In the genomic region with DNA sequence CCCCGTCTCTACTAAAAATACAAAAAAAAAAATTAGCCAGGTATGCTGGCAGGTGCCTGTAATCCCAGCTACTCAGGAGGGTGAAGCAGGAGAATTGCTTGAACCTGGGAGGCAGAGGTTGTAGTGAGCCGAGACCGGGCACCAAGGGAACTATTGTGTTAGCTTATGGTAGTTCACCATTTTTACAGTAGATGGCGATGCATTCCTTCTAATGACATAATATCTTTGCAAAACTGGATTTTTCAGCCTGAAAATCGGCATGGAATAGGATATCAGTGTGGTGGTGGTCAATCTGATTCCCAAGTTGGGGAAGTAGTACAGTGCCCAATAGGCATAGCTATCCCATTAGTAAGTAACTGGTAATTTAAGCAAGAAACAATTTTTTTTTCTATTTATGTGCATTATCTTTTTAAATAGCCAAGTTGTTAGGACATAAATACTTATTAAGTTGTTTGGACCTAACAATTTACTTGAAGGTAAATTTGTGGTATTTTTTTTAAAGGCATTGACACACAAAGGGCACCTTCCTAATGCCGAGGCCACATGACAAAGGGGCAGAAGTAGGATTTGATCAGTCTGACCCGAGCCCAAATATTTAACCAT, we compare ENCODE assay signal across 8 cellular contexts. TPM values are rescaled to one million over a fixed set of nuclear protein-coding genes. Genes with fewer than 3 reads are reported as not detected.
A peak's percentile ranks its signal among the peaks of the same experiment; 100 is the strongest.
DNase-seq lines count a peak whose midpoint lies in the region; ATAC-seq and TF ChIP-seq lines count a peak whose summit lies in the region.

No MANE protein-coding gene starts in this region.

- H3K36me3 ChIP-seq in Panc1 (ENCODE audit: control insufficient read depth, insufficient read depth, low read length), result no peaks in the 10 kb centered on the region

- TF ChIP-seq CTCF in Panc1 (IDR thresholded peaks at IDR 0.05), result peak; percentile 82

- BruUV-seq in Panc1 (replicated peaks; lab: Mats Ljungman, UMichigan), result no TSS peak

- in situ Hi-C loops in KBM-7 (cut with MboI; ENCODE audit: low pct_unique_long_range_greater_than_20kb, low sequenced_read_pairs) (no loop called here), Panc1 (cut with HindIII; ENCODE audit: low pct_unique_long_range_greater_than_20kb, low sequenced_read_pairs) (no loop called here)

- DNase-seq in Right ventricle myocardium inferior (ENCODE audit: missing footprints), result no peak
- no peak for DNase-seq in cardiac septum (ENCODE audit: low spot score)
- peak; percentile 78 for DNase-seq in KBM-7
- peak; percentile 64 for DNase-seq in Panc1 (ENCODE audit: low read depth, low spot score)
- peak; percentile 19 for DNase-seq in effector CD4-positive, alpha-beta T cell
- peak; percentile 39 for DNase-seq in mesenteric fat pad (ENCODE audit: low spot score)

- H3K4me3 ChIP-seq in Panc1 (ENCODE audit: low read depth in 2 of 2, low read length in 2 of 2), result no peak overlapping the region

- H3K9me3 ChIP-seq in Panc1 (ENCODE audit: control insufficient read depth, insufficient read depth, low read depth, low read length), result no peaks in the 10 kb centered on the region

- CTCF ChIA-PET in Panc1 (lab: Charles Lee), result interaction anchor here (0.5 to 7.8 kb wide), 10 partner anchors 8 to 80 kb away, joined by 3 to 133 read pairs (median 4); partner anchors contain the start of gene HILPDA

- intact Hi-C loops in Right ventricle myocardium inferior (cut with DNase I), result loop anchor here (1.0 kb wide), 1 partner anchor 32 kb away; no protein-coding TSS in a partner anchor
- intact Hi-C loops in cardiac septum (cut with DNase I), result loop anchor here (1.0 kb wide), 1 partner anchor 33 kb away; no protein-coding TSS in a partner anchor
- intact Hi-C loops in Panc1 (cut with micrococcal nuclease; ENCODE audit: unreplicated experiment), result loop anchor here (1.0 to 2.0 kb wide), 2 partner anchors 29 to 32 kb away; no protein-coding TSS in a partner anchor

- ATAC-seq in Right ventricle myocardium inferior (peak; percentile 48), Panc1 (peak; percentile 52; the same call in 1 of the 2 replicates), GM19455 (IDR thresholded peaks at IDR 0.05; ENCODE audit: unreplicated experiment) (no peak), GM21737 (IDR thresholded peaks at IDR 0.05; ENCODE audit: unreplicated experiment) (no peak)

- H3K4me1 ChIP-seq in Panc1 (ENCODE audit: control insufficient read depth, insufficient read depth, low read length), result peaks cover 38% of the 10 kb centered on the region

- H3K27ac ChIP-seq in Panc1 (ENCODE audit: low read length), result peak overlapping the region; percentile 67

- POLR2A ChIA-PET in Panc1 (lab: Charles Lee), result no interaction called here

- H3K27me3 ChIP-seq in Panc1 (ENCODE audit: control insufficient read depth, insufficient read depth, low read length), result no peaks in the 10 kb centered on the region

RNA-seq across cellular contexts. Expression of gene IMPDH1, which starts 17.6 kb away (rescaled TPM):
- total RNA-seq in Right ventricle myocardium inferior (25.5 TPM), cardiac septum (22.2 TPM), Panc1 (2021; ENCODE audit: unreplicated experiment) (114 TPM), mesenteric fat pad (146 TPM)
- 176 TPM for polyA plus RNA-seq in Panc1 (2012; ENCODE audit: insufficient read length)

RNA-seq across cellular contexts. Expression of gene HILPDA, which starts 28.3 kb away (rescaled TPM):
- 5.9 TPM for total RNA-seq in Right ventricle myocardium inferior
- 14.0 TPM for total RNA-seq in cardiac septum
- 70.8 TPM for total RNA-seq in Panc1 (2021; ENCODE audit: unreplicated experiment)
- 67.0 TPM for polyA plus RNA-seq in Panc1 (2012; ENCODE audit: insufficient read length)
- total RNA-seq in mesenteric fat pad, result 31.1 TPM

RNA-seq across cellular contexts. Expression of gene METTL2B, which starts 49.2 kb away (rescaled TPM):
- total RNA-seq in Right ventricle myocardium inferior, result 17.1 TPM
- 22.8 TPM for total RNA-seq in cardiac septum
- 43.6 TPM for total RNA-seq in Panc1 (2021; ENCODE audit: unreplicated experiment)
- polyA plus RNA-seq in Panc1 (2012; ENCODE audit: insufficient read length), result 17.4 TPM
- 26.6 TPM for total RNA-seq in mesenteric fat pad

Comparison
In these comparisons a context has a peak if more than half of its experiments do, and no peak if none do; other contexts are left out.
1. ATAC-seq: peak in Right ventricle myocardium inferior (single experiment) and Panc1 (single experiment); none in GM19455 (single experiment) and GM21737 (single experiment).
2. DNase-seq: peak in KBM-7 (single experiment), Panc1 (single experiment), effector CD4-positive, alpha-beta T cell (single experiment) and mesenteric fat pad (single experiment); none in Right ventricle myocardium inferior (single experiment) and cardiac septum (single experiment).